Comparison of ENCODE assay signal across 30 cellular contexts in genomic region chr13:68319384-68319783, GRCh38.
"Had no signal": no experiment of that assay in that cellular context is flagged by ENCODE, and none has a peak within 500 bp of the region (broad histone marks: within the 10 kb centered on the region; RNA-seq: fewer than 3 reads in every experiment).

No MANE protein-coding gene starts in this region.

- H3K27ac ChIP-seq: neutrophil, ovary, parathyroid adenoma, psoas muscle, skin epidermis, spleen, suprapubic skin, testis, tibial artery, transverse colon, upper lobe of right lung, uterus had no signal

- H3K9me3 ChIP-seq: neutrophil, ovary, testis, upper lobe of right lung, uterus had no signal

- H2AFZ ChIP-seq: parathyroid adenoma had no signal

- H3K79me2 ChIP-seq: parathyroid adenoma had no signal

- ATAC-seq: naive thymus-derived CD8-positive, alpha-beta T cell; natural killer cell treated with Interleukin-12 subunit alpha and Interleukin-12 subunit beta and Interleukin-15 and Interleukin-18, amount 100 ng/mL, for 72 hours; psoas muscle; right cardiac atrium; sciatic nerve; stimulated activated memory B cell treated with anti-CD40 and anti-IgM and Interleukin-4, amounts not matched to agents 10 μg/mL and 1 μg/mL and 100 μg/mL, for 72 hours; stimulated activated naive CD8-positive, alpha-beta T cell treated with anti-CD3 and anti-CD28 coated beads, Interleukin-15, amount 100 ng/mL, for 72 hours; stimulated activated naive CD8-positive, alpha-beta T cell treated with anti-CD3 and anti-CD28 coated beads, Interleukin-15, Interleukin-2, amounts not matched to agents 100 U/mL and 50 U/mL, for 24 hours; upper lobe of right lung had no signal

- H3K4me2 ChIP-seq: smooth muscle cell had no signal

- H3K4me1 ChIP-seq: parathyroid adenoma, psoas muscle, spleen, suprapubic skin, testis, tibial artery, transverse colon, upper lobe of right lung, uterus had no signal

- H3K36me3 ChIP-seq: neutrophil, ovary, spleen, suprapubic skin, tibial artery, transverse colon, upper lobe of right lung, uterus had no signal

- DNase-seq: naive thymus-derived CD8-positive, alpha-beta T cell; nephron progenitor cell; nucleus accumbens; ovary; posterior cingulate gyrus; psoas muscle; right cardiac atrium; spleen; stimulated activated CD4-positive, alpha-beta T cell treated with anti-CD3 and anti-CD28 coated beads, Interleukin-12 subunit alpha, Interleukin-12 subunit beta, amount 100 ng/mL, for 4 hours; stimulated activated CD4-positive, alpha-beta T cell treated with anti-CD3 and anti-CD28 coated beads, Interleukin-1b, Interleukin-23, amount 100 ng/mL, for 48 hours; stimulated activated CD4-positive, alpha-beta T cell treated with anti-CD3 and anti-CD28 coated beads, Interleukin-4, amount 100 ng/mL, for 1 hour; stimulated activated CD4-positive, alpha-beta T cell treated with anti-CD3 and anti-CD28 coated beads, Interleukin-4, amount 100 ng/mL, for 4 hours; stimulated activated CD8-positive, alpha-beta memory T cell treated with anti-CD3 and anti-CD28 coated beads, Interleukin-4, amount 100 ng/mL, for 48 hours; stimulated activated naive CD4-positive, alpha-beta T cell; stimulated activated naive CD8-positive, alpha-beta T cell treated with anti-CD3 and anti-CD28 coated beads, Interleukin-15, amount 100 ng/mL, for 72 hours; stimulated activated naive CD8-positive, alpha-beta T cell treated with anti-CD3 and anti-CD28 coated beads, Interleukin-15, Interleukin-2, amounts not matched to agents 100 U/mL and 50 U/mL, for 24 hours; substantia nigra; testis; tibial artery; transverse colon; upper lobe of right lung; uterus had no signal

- H3K9ac ChIP-seq: parathyroid adenoma had no signal

- H3K4me3 ChIP-seq: ovary, psoas muscle, skin epidermis, smooth muscle cell, spleen, suprapubic skin, testis, tibial artery, transverse colon, upper lobe of right lung, uterus had no signal

- H3K27me3 ChIP-seq: neutrophil, ovary, spleen, suprapubic skin, testis, tibial artery, transverse colon, upper lobe of right lung, uterus had no signal
